In the genomic region with DNA sequence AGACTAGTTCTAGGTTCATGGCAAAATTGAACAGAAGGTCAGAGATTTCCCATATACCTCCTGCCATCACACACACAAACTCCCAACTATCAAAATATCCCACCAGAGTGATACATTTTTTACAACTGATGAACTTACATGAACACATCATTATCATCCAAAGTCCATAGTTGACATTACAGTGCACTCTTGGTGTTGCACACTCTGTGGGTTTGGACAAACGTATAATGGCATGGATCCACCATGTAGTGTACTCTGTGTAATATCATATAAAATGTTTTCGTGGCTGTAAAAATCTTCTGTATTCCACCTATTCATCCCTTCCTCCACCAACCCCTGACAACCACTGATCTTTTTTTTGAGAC, we compare ENCODE assay signal across 2 cellular contexts.
TF ChIP-seq lines count a peak whose summit lies in the region.

No MANE protein-coding gene starts in this region.

TF ChIP-seq in SK-N-SH, 30 proteins besides CTCF, POLR2A, EP300 and RAD21 (continued from another document):
- TF ChIP-seq ELF1 (IDR thresholded peaks at IDR 0.05) (no peak), SMC3 (IDR thresholded peaks at IDR 0.05; ENCODE audit: low read depth, low read length) (no peak)

TF ChIP-seq in SK-N-SH treated with all-trans-retinoic acid at 6 μM for 48 hours, 23 proteins besides CTCF, POLR2A, EP300 and RAD21 (continued from another document):
- TF ChIP-seq, protein P1, sequence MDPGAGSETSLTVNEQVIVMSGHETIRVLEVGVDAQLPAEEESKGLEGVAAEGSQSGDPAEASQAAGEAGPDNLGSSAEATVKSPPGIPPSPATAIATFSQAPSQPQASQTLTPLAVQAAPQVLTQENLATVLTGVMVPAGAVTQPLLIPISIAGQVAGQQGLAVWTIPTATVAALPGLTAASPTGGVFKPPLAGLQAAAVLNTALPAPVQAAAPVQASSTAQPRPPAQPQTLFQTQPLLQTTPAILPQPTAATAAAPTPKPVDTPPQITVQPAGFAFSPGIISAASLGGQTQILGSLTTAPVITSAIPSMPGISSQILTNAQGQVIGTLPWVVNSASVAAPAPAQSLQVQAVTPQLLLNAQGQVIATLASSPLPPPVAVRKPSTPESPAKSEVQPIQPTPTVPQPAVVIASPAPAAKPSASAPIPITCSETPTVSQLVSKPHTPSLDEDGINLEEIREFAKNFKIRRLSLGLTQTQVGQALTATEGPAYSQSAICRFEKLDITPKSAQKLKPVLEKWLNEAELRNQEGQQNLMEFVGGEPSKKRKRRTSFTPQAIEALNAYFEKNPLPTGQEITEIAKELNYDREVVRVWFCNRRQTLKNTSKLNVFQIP (CRISPR knock-in tag; IDR thresholded peaks at IDR 0.05; ENCODE audit: borderline replicate concordance, low read depth): no peak
- TF ChIP-seq ZFP3 (CRISPR knock-in tag; IDR thresholded peaks at IDR 0.05) (no peak), TOX (CRISPR knock-in tag; IDR thresholded peaks at IDR 0.05; ENCODE audit: borderline replicate concordance) (no peak), RARB (CRISPR knock-in tag; IDR thresholded peaks at IDR 0.05) (no peak), ZNF70 (CRISPR knock-in tag; IDR thresholded peaks at IDR 0.05) (no peak), OSR1 (CRISPR knock-in tag; IDR thresholded peaks at IDR 0.05) (no peak), ZFP30 (CRISPR knock-in tag; IDR thresholded peaks at IDR 0.05) (no peak), TSHZ2 (CRISPR knock-in tag; IDR thresholded peaks at IDR 0.05) (no peak)
